1 cellular context compared by ENCODE assay signal in the genomic region with DNA sequence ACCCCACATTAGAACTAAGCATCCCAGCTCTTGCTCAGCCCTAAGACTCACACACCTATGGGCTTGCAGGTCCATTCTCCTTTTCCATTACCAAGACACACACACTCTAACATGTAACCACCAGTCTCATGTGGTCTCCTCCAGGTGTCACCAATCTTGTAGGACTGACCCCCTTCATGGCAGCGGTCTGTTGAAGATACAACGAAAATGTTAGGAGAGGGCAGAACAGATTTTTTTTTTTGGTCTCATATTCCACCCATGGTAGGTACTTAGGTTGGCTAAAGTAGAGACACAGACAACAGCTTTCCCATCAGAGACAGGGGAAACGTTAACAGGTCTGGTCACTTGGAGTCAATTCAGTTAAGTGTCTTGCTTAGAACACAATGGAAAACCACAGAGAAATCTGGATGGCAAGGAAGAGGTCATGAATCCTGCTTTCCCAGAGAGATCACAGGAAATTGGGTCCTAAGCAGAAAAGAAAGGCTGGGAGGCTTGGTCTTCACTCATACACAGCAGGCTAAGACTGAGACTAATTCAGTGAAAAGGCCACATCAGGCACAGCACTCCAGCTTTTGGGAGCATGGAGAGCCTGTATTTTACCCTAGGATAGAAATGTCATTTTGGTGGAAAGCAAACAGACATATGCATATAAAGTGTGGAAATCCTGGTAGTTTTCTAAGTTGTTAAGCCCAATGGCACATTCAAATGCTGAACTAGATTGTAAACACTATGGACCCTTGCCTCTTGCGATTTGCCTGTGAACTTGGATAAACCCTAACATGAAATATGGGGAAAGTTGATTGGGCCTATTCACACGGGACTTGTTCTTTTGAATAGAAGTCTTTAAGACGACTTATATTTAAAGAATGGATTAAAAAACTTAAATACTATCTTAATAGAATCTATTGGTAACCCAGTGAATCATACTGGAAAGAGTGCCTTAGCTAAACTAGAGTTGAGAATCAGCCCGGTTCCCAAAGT.
TF ChIP-seq lines count a peak whose summit lies in the region.

No MANE protein-coding gene starts in this region.

TF ChIP-seq in HepG2, 621 proteins besides CTCF, POLR2A, EP300 and RAD21 (continued from another document and continues in another):
- no peak for TF ChIP-seq ATF2 (CRISPR knock-in tag; IDR thresholded peaks at IDR 0.05)
- no peak for TF ChIP-seq ZBTB3 (CRISPR knock-in tag; IDR thresholded peaks at IDR 0.05; ENCODE audit: borderline replicate concordance, low read depth)
- TF ChIP-seq, protein P1, sequence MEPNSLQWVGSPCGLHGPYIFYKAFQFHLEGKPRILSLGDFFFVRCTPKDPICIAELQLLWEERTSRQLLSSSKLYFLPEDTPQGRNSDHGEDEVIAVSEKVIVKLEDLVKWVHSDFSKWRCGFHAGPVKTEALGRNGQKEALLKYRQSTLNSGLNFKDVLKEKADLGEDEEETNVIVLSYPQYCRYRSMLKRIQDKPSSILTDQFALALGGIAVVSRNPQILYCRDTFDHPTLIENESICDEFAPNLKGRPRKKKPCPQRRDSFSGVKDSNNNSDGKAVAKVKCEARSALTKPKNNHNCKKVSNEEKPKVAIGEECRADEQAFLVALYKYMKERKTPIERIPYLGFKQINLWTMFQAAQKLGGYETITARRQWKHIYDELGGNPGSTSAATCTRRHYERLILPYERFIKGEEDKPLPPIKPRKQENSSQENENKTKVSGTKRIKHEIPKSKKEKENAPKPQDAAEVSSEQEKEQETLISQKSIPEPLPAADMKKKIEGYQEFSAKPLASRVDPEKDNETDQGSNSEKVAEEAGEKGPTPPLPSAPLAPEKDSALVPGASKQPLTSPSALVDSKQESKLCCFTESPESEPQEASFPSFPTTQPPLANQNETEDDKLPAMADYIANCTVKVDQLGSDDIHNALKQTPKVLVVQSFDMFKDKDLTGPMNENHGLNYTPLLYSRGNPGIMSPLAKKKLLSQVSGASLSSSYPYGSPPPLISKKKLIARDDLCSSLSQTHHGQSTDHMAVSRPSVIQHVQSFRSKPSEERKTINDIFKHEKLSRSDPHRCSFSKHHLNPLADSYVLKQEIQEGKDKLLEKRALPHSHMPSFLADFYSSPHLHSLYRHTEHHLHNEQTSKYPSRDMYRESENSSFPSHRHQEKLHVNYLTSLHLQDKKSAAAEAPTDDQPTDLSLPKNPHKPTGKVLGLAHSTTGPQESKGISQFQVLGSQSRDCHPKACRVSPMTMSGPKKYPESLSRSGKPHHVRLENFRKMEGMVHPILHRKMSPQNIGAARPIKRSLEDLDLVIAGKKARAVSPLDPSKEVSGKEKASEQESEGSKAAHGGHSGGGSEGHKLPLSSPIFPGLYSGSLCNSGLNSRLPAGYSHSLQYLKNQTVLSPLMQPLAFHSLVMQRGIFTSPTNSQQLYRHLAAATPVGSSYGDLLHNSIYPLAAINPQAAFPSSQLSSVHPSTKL (CRISPR knock-in tag; IDR thresholded peaks at IDR 0.05), result no peak
- no peak; the same call in 1 of the 2 replicates for TF ChIP-seq PPARG (CRISPR knock-in tag; conservative IDR thresholded peaks at IDR 0.05)
- TF ChIP-seq RCOR2 (CRISPR knock-in tag; IDR thresholded peaks at IDR 0.05), result no peak
- 0 out of 2 replicates have a peak, but pooled peaks have one; percentile 22 for TF ChIP-seq KDM4B (CRISPR knock-in tag; IDR thresholded peaks at IDR 0.05)
- TF ChIP-seq NFYC (CRISPR knock-in tag; IDR thresholded peaks at IDR 0.05), result no peak
- no peak for TF ChIP-seq PHB2 (IDR thresholded peaks at IDR 0.05; ENCODE audit: partially characterized antibody)
- TF ChIP-seq NFE2 (CRISPR knock-in tag; IDR thresholded peaks at IDR 0.05), result no peak
- TF ChIP-seq, protein P2, sequence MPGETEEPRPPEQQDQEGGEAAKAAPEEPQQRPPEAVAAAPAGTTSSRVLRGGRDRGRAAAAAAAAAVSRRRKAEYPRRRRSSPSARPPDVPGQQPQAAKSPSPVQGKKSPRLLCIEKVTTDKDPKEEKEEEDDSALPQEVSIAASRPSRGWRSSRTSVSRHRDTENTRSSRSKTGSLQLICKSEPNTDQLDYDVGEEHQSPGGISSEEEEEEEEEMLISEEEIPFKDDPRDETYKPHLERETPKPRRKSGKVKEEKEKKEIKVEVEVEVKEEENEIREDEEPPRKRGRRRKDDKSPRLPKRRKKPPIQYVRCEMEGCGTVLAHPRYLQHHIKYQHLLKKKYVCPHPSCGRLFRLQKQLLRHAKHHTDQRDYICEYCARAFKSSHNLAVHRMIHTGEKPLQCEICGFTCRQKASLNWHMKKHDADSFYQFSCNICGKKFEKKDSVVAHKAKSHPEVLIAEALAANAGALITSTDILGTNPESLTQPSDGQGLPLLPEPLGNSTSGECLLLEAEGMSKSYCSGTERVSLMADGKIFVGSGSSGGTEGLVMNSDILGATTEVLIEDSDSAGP (CRISPR knock-in tag; IDR thresholded peaks at IDR 0.05; ENCODE audit: borderline replicate concordance), result 0 out of 2 replicates have a peak, but pooled peaks have one; percentile 43
- TF ChIP-seq ZNF781 (CRISPR knock-in tag; IDR thresholded peaks at IDR 0.05; ENCODE audit: borderline replicate concordance, not compliant biosample characterization), result no peak
- no peak for TF ChIP-seq SAP130 (CRISPR knock-in tag; IDR thresholded peaks at IDR 0.05; ENCODE audit: low read depth)
- no peak for TF ChIP-seq ZNF777 (CRISPR knock-in tag; IDR thresholded peaks at IDR 0.05)
- TF ChIP-seq, protein P3, sequence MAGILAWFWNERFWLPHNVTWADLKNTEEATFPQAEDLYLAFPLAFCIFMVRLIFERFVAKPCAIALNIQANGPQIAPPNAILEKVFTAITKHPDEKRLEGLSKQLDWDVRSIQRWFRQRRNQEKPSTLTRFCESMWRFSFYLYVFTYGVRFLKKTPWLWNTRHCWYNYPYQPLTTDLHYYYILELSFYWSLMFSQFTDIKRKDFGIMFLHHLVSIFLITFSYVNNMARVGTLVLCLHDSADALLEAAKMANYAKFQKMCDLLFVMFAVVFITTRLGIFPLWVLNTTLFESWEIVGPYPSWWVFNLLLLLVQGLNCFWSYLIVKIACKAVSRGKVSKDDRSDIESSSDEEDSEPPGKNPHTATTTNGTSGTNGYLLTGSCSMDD (CRISPR knock-in tag; IDR thresholded peaks at IDR 0.05), result no peak
- no peak for TF ChIP-seq ZSCAN20 (CRISPR knock-in tag; IDR thresholded peaks at IDR 0.05; ENCODE audit: borderline replicate concordance)
- TF ChIP-seq ZNF512B (CRISPR knock-in tag; IDR thresholded peaks at IDR 0.05; ENCODE audit: borderline replicate concordance), result no peak
- TF ChIP-seq ZSCAN21 (CRISPR knock-in tag; IDR thresholded peaks at IDR 0.05; ENCODE audit: borderline replicate concordance), result no peak
- no peak for TF ChIP-seq ZNF24 (IDR thresholded peaks at IDR 0.05)
- 0 out of 2 replicates have a peak, but pooled peaks have one; percentile 20 for TF ChIP-seq NCOA5 (CRISPR knock-in tag; IDR thresholded peaks at IDR 0.05)
- no peak for TF ChIP-seq PTBP1 (IDR thresholded peaks at IDR 0.05; ENCODE audit: low read depth, low read length, poor library complexity, severe bottlenecking)
- TF ChIP-seq SIX4 (CRISPR knock-in tag; IDR thresholded peaks at IDR 0.05), result no peak
- no peak for TF ChIP-seq SRF (IDR thresholded peaks at IDR 0.05; ENCODE audit: low read depth, low read length)
- TF ChIP-seq GFI1 (CRISPR knock-in tag; IDR thresholded peaks at IDR 0.05; ENCODE audit: borderline replicate concordance), result no peak; the same call in 1 of the 2 replicates
- TF ChIP-seq, protein P4, sequence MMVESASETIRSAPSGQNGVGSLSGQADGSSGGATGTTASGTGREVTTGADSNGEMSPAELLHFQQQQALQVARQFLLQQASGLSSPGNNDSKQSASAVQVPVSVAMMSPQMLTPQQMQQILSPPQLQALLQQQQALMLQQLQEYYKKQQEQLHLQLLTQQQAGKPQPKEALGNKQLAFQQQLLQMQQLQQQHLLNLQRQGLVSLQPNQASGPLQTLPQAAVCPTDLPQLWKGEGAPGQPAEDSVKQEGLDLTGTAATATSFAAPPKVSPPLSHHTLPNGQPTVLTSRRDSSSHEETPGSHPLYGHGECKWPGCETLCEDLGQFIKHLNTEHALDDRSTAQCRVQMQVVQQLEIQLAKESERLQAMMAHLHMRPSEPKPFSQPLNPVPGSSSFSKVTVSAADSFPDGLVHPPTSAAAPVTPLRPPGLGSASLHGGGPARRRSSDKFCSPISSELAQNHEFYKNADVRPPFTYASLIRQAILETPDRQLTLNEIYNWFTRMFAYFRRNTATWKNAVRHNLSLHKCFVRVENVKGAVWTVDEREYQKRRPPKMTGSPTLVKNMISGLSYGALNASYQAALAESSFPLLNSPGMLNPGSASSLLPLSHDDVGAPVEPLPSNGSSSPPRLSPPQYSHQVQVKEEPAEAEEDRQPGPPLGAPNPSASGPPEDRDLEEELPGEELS (CRISPR knock-in tag; IDR thresholded peaks at IDR 0.05), result no peak
- no peak for TF ChIP-seq NAIF1 (CRISPR knock-in tag; IDR thresholded peaks at IDR 0.05; ENCODE audit: borderline replicate concordance)
- TF ChIP-seq DRAP1 (CRISPR knock-in tag; IDR thresholded peaks at IDR 0.05), result 0 out of 2 replicates have a peak, but pooled peaks have one; percentile 11
- TF ChIP-seq TCF7L2 (IDR thresholded peaks at IDR 0.05; ENCODE audit: low read depth, low read length), result no peak
- TF ChIP-seq NFE2L1 (CRISPR knock-in tag; IDR thresholded peaks at IDR 0.05; ENCODE audit: borderline replicate concordance), result no peak
- no peak for TF ChIP-seq ZNF792 (CRISPR knock-in tag; IDR thresholded peaks at IDR 0.05)
- no peak for TF ChIP-seq ZNF207 (IDR thresholded peaks at IDR 0.05; ENCODE audit: borderline replicate concordance)
- TF ChIP-seq, protein P5, sequence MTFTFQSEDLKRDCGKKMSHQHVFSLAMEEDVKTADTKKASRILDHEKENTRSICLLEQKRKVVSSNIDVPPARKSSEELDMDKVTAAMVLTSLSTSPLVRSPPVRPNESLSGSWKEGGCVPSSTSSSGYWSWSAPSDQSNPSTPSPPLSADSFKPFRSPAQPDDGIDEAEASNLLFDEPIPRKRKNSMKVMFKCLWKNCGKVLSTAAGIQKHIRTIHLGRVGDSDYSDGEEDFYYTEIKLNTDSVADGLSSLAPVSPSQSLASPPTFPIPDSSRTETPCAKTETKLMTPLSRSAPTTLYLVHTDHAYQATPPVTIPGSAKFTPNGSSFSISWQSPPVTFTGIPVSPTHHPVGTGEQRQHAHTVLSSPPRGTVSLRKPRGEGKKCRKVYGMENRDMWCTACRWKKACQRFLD (CRISPR knock-in tag; IDR thresholded peaks at IDR 0.05; ENCODE audit: borderline replicate concordance), result no peak
- TF ChIP-seq POGZ (CRISPR knock-in tag; IDR thresholded peaks at IDR 0.05), result no peak; the same call in 1 of the 2 replicates
- TF ChIP-seq FOXP1 (IDR thresholded peaks at IDR 0.05), result no peak
- no peak for TF ChIP-seq FOXP1 (CRISPR knock-in tag; IDR thresholded peaks at IDR 0.05)
- no peak; the same call in 1 of the 2 replicates for TF ChIP-seq ZC3H4 (CRISPR knock-in tag; IDR thresholded peaks at IDR 0.05; ENCODE audit: borderline replicate concordance)
- TF ChIP-seq ZZZ3 (CRISPR knock-in tag; IDR thresholded peaks at IDR 0.05; ENCODE audit: borderline replicate concordance), result no peak
- no peak for TF ChIP-seq SAFB2 (CRISPR knock-in tag; IDR thresholded peaks at IDR 0.05; ENCODE audit: borderline replicate concordance, low read depth)
- TF ChIP-seq WIZ (CRISPR knock-in tag; IDR thresholded peaks at IDR 0.05), result no peak
- no peak for TF ChIP-seq KLF12 (CRISPR knock-in tag; IDR thresholded peaks at IDR 0.05; ENCODE audit: borderline replicate concordance)
- TF ChIP-seq ZNF773 (CRISPR knock-in tag; IDR thresholded peaks at IDR 0.05; ENCODE audit: borderline replicate concordance), result no peak
- TF ChIP-seq KDM5A (IDR thresholded peaks at IDR 0.05; ENCODE audit: borderline replicate concordance, low read length), result no peak; the same call in 1 of the 2 replicates
- no peak; the same call in 1 of the 2 replicates for TF ChIP-seq STAG1 (CRISPR knock-in tag; IDR thresholded peaks at IDR 0.05)
- TF ChIP-seq ZNF549 (CRISPR knock-in tag; IDR thresholded peaks at IDR 0.05), result no peak
- TF ChIP-seq ZNF563 (CRISPR knock-in tag; IDR thresholded peaks at IDR 0.05), result no peak
- TF ChIP-seq, protein P6, sequence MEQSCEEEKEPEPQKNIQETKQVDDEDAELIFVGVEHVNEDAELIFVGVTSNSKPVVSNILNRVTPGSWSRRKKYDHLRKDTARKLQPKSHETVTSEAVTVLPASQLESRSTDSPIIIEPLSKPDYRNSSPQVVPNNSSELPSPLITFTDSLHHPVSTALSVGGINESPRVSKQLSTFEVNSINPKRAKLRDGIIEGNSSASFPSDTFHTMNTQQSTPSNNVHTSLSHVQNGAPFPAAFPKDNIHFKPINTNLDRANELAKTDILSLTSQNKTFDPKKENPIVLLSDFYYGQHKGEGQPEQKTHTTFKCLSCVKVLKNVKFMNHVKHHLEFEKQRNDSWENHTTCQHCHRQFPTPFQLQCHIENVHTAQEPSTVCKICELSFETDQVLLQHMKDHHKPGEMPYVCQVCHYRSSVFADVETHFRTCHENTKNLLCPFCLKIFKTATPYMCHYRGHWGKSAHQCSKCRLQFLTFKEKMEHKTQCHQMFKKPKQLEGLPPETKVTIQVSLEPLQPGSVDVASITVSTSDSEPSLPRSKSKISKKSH (CRISPR knock-in tag; IDR thresholded peaks at IDR 0.05; ENCODE audit: borderline replicate concordance), result no peak
- TF ChIP-seq CHD2 (IDR thresholded peaks at IDR 0.05; ENCODE audit: low read depth, low read length), result no peak
